Comparison of ENCODE assay signal across 21 cellular contexts in the genomic region with DNA sequence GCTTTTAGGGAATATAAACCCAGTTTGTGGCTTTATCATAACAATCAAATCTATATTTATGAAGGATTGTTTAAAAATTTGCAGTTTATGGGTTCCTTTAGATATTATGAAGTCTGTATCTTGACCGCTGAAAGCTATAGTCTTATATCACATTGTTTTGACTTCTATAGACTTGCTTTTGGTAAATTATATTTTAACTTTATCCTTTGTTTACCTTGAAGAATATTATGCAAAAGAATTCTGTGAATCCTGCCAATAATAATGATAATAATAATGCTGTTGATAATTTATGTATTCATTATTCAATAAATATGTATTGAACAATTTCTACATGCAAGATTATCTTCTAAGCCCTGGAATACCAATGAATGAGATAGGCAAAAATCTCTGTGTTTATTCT.
DNase-seq lines count a peak whose midpoint lies in the region; ATAC-seq, FAIRE-seq and TF ChIP-seq lines count a peak whose summit lies in the region.
"Had no signal": no experiment of that assay in that cellular context is flagged by ENCODE, and none has a peak within 500 bp of the region (broad histone marks: within the 10 kb centered on the region; RNA-seq: fewer than 3 reads in every experiment).

No MANE protein-coding gene starts in this region.

- CTCF ChIA-PET in OCI-LY7 (lab: Charles Lee; ENCODE audit: unreplicated experiment) (no interaction called here), HEK293T (lab: Yijun Ruan, JAX) (no interaction called here)

- H3K27me3 Mint-ChIP-seq in nephron (ENCODE audit: low read depth) = peaks cover 7% of the 10 kb centered on the region
- H3K27me3 Mint-ChIP-seq: CD4-positive, alpha-beta memory T cell; CD4-positive, CD25-positive, alpha-beta regulatory T cell had no signal

- peak overlapping the region in 2 of 3 experiments; percentile 13 to 28 for H3K27ac Mint-ChIP-seq in nephron
- H3K27ac Mint-ChIP-seq: CD14-positive monocyte; CD4-positive, alpha-beta memory T cell; CD4-positive, CD25-positive, alpha-beta regulatory T cell had no signal

- no peak for TF ChIP-seq CTCF in OCI-LY7 (conservative IDR thresholded peaks at IDR 0.05; ENCODE audit: low read length)
- no peak for TF ChIP-seq CTCF in nephron (IDR thresholded peaks at IDR 0.05; ENCODE audit: unreplicated experiment in 3 of 3)

- H3K9me3 Mint-ChIP-seq in nephron = no peaks in the 10 kb centered on the region
- H3K9me3 Mint-ChIP-seq: CD4-positive, alpha-beta memory T cell had no signal

- POLR2A ChIA-PET in OCI-LY7 (lab: Charles Lee) = interaction anchor here (0.5 kb wide), 1 partner anchor 70 kb away, joined by 7 read pairs; no protein-coding TSS in a partner anchor
- POLR2A ChIA-PET in HEK293T (lab: Yijun Ruan, JAX) = no interaction called here

- no peaks in the 10 kb centered on the region for H3K9me3 ChIP-seq in OCI-LY7 (ENCODE audit: low read length)
- H3K9me3 ChIP-seq: BE2C, BLaER1, Caco-2 had no signal

- no peak for ATAC-seq in GM21619 (IDR thresholded peaks at IDR 0.05; ENCODE audit: unreplicated experiment)

- H2AFZ ChIP-seq in OCI-LY7 (ENCODE audit: low read length) = 0 out of 2 replicates have a peak overlapping the region, but pooled peaks have one; percentile 28

- H3K27ac ChIP-seq in OCI-LY7 (ENCODE audit: low read depth, low read length, poor library complexity, severe bottlenecking) = no peak overlapping the region
- H3K27ac ChIP-seq: 22Rv1, BLaER1 had no signal

- H4K20me1 ChIP-seq in OCI-LY7 (ENCODE audit: insufficient read depth, low read length) = no peaks in the 10 kb centered on the region
- H4K20me1 ChIP-seq: BLaER1 had no signal

- no peaks in the 10 kb centered on the region for H3K4me1 ChIP-seq in OCI-LY7 (ENCODE audit: insufficient read depth, low read length, poor library complexity, severe bottlenecking)
- H3K4me1 ChIP-seq: BE2C, BLaER1, Caco-2 had no signal

- no peak overlapping the region for H3K4me3 ChIP-seq in OCI-LY7 (ENCODE audit: low read depth, low read length, poor library complexity, severe bottlenecking)
- H3K4me3 ChIP-seq: BLaER1 had no signal

- FAIRE-seq in A204.1 (lab: Jason Lieb, UNC) = peak; percentile 65
- FAIRE-seq: G401.6, GM12891, GM19239 had no signal

- H3K4me1 Mint-ChIP-seq in nephron = peaks cover 7% of the 10 kb centered on the region
- H3K4me1 Mint-ChIP-seq: CD14-positive monocyte; CD4-positive, alpha-beta memory T cell had no signal

- no TSS peak for BruUV-seq in OCI-LY7 (replicated peaks; lab: Mats Ljungman, UMichigan)

- DNase-seq in OCI-LY7 (ENCODE audit: low spot score) = no peak
- DNase-seq in NCI-H1694 treated with DMSO at 0.1 percent for 48 hours (lab: John Stamatoyannopoulos, UW) = no peak
- no peak for DNase-seq in HEK293T (ENCODE audit: extremely low spot score)
- DNase-seq: ACHN; BE2C; C1 segment of cervical spinal cord; Caco-2; Calu3; CD4-positive, alpha-beta memory T cell; CD4-positive, CD25-positive, alpha-beta regulatory T cell; DMS79 treated with DMSO at 0.1 percent for 48 hours; GF-D8 had no signal

- intact Hi-C loops in OCI-LY7 (cut with micrococcal nuclease; ENCODE audit: unreplicated experiment) = no loop called here

- no peaks in the 10 kb centered on the region for H3K36me3 Mint-ChIP-seq in nephron (ENCODE audit: low read depth)
- H3K36me3 Mint-ChIP-seq: CD14-positive monocyte; CD4-positive, CD25-positive, alpha-beta regulatory T cell had no signal

- no peaks in the 10 kb centered on the region for H3K9me2 ChIP-seq in OCI-LY7 (ENCODE audit: insufficient read depth, low read length)

- H3K4me2 ChIP-seq in OCI-LY7 (ENCODE audit: low read length) = no peak overlapping the region
- H3K4me2 ChIP-seq: BLaER1 had no signal

- no peaks in the 10 kb centered on the region for H3K36me3 ChIP-seq in OCI-LY7 (ENCODE audit: insufficient read depth, low read length)
- H3K36me3 ChIP-seq: BE2C, BLaER1 had no signal

- no peaks in the 10 kb centered on the region for H3K79me2 ChIP-seq in OCI-LY7 (ENCODE audit: insufficient read depth, low read depth, low read length)

- H3K4me3 Mint-ChIP-seq in nephron = no peak overlapping the region
- H3K4me3 Mint-ChIP-seq: CD14-positive monocyte; CD4-positive, alpha-beta memory T cell; CD4-positive, CD25-positive, alpha-beta regulatory T cell had no signal

TF ChIP-seq in HEK293T, 16 proteins besides CTCF, POLR2A, EP300 and RAD21:
- TF ChIP-seq FOXK2 (IDR thresholded peaks at IDR 0.05) (no peak), SUZ12 (IDR thresholded peaks at IDR 0.05) (no peak)
